8 cellular contexts compared by ENCODE assay signal in the genomic region with DNA sequence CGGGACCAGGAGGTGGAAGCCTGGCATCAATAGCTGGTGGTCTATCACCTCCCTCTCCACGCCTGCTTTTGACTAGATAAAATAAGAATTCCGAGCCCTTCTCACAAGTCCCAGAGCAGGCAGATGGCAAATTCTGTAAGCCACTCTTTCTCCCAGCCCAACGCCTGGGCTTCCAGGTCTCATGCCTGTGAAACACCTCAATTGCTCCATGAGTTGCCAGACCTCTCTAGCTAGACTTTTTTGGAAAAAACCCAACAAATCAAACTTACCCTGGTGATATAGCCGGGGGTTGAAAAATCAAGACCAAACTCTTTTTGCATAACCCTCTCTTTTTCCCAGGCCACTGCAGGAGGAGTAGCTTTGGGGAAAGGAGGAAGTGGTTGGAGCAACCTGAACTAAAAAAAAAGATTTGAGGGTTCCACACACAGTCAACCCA. TPM values are rescaled to one million over a fixed set of nuclear protein-coding genes. Genes with fewer than 3 reads are reported as not detected.
DNase-seq lines count a peak whose midpoint lies in the region; ATAC-seq and TF ChIP-seq lines count a peak whose summit lies in the region.

No MANE protein-coding gene starts in this region.

- H3K4me1 Mint-ChIP-seq in CD8-positive, alpha-beta T cell (ENCODE audit: low read depth), result peaks cover 47% of the 10 kb centered on the region
- H3K4me1 Mint-ChIP-seq in endodermal cell, result peaks cover 23% of the 10 kb centered on the region

- H2BK5ac ChIP-seq in neuronal stem cell (ENCODE audit: low read length), result no peak overlapping the region

- no peaks in the 10 kb centered on the region for H3K9me3 Mint-ChIP-seq in CD8-positive, alpha-beta T cell
- H3K9me3 Mint-ChIP-seq in endodermal cell, result no peaks in the 10 kb centered on the region

- CTCF ChIA-PET in CD8-positive, alpha-beta T cell (lab: Charles Lee), result interaction anchor here (0.7 to 4.3 kb wide), 5 partner anchors 16 to 275 kb away, joined by 3 to 31 read pairs (median 4); no protein-coding TSS in a partner anchor
- CTCF ChIA-PET in PC-3 (lab: Charles Lee), result interaction anchor here (0.6 to 1.3 kb wide), 3 partner anchors 10 to 40 kb away, joined by 3 to 5 read pairs (median 4); no protein-coding TSS in a partner anchor

- intact Hi-C loops in CD8-positive, alpha-beta T cell (cut with DNase I, micrococcal nuclease), result loop anchor here in 1 of 2 experiments (1.0 to 10.0 kb wide), 2 partner anchors 9 to 681 kb away; partner anchors contain the start of gene SETMAR
- intact Hi-C loops in PC-3 (cut with micrococcal nuclease), result loop anchor here (2.0 to 10.0 kb wide), 3 partner anchors 73 to 571 kb away; partner anchors contain the start of gene EDEM1

- peak overlapping the region; percentile 52 for H3K4me3 ChIP-seq in CD8-positive, alpha-beta T cell (ENCODE audit: low read depth, low read length)
- peak overlapping the region; percentile 35; the same call in 1 of the 2 replicates for H3K4me3 ChIP-seq in PC-3 (ENCODE audit: low read length)
- H3K4me3 ChIP-seq in endodermal cell (ENCODE audit: low read length), result peak overlapping the region; percentile 79
- H3K4me3 ChIP-seq in neuronal stem cell (ENCODE audit: low read length in 2 of 2), result no peak overlapping the region

- H3K9me3 ChIP-seq in CD8-positive, alpha-beta T cell (ENCODE audit: low read length), result no peaks in the 10 kb centered on the region
- H3K9me3 ChIP-seq in PC-3 (ENCODE audit: low read length) (no peaks in the 10 kb centered on the region), endodermal cell (ENCODE audit: control insufficient read depth, low read length) (no peaks in the 10 kb centered on the region), neuronal stem cell (replicated peaks in 1 of 2; ENCODE audit: control insufficient read depth in 2 of 2, insufficient read depth in 1 of 2, low read depth in 1 of 2, low read length in 2 of 2) (no peaks in the 10 kb centered on the region)

- H2BK15ac ChIP-seq in neuronal stem cell (ENCODE audit: low read length), result no peak overlapping the region

- peaks cover 34% of the 10 kb centered on the region for H3K79me2 ChIP-seq in PC-3 (ENCODE audit: low read length)

- BruUV-seq in PC-3 (replicated peaks; lab: Mats Ljungman, UMichigan), result TSS peak; percentile 54

- H3K27me3 Mint-ChIP-seq in CD8-positive, alpha-beta T cell (ENCODE audit: low read depth), result no peaks in the 10 kb centered on the region
- peaks cover 24% of the 10 kb centered on the region for H3K27me3 Mint-ChIP-seq in endodermal cell (ENCODE audit: insufficient read depth)

- H2BK12ac ChIP-seq in neuronal stem cell (ENCODE audit: low read length), result no peak overlapping the region

- H3K36me3 ChIP-seq in CD8-positive, alpha-beta T cell (ENCODE audit: insufficient read depth, low read length), result peaks cover 7% of the 10 kb centered on the region
- H3K36me3 ChIP-seq in PC-3 (ENCODE audit: low read depth, low read length) (peaks cover 33% of the 10 kb centered on the region), endodermal cell (ENCODE audit: control insufficient read depth, insufficient read depth, low read length) (peaks cover 31% of the 10 kb centered on the region), neuronal stem cell (replicated peaks in 1 of 2; ENCODE audit: control insufficient read depth in 2 of 2, insufficient read depth in 2 of 2, low read length in 2 of 2) (no peaks in the 10 kb centered on the region)

- no peak overlapping the region for H2AK5ac ChIP-seq in neuronal stem cell (ENCODE audit: low read depth, low read length)

- peaks cover 32% of the 10 kb centered on the region for H4K20me1 ChIP-seq in PC-3 (ENCODE audit: low read length)

- H3K4me1 ChIP-seq in CD8-positive, alpha-beta T cell (ENCODE audit: insufficient read depth, low read length), result peaks cover 51% of the 10 kb centered on the region
- peaks cover 64% of the 10 kb centered on the region for H3K4me1 ChIP-seq in PC-3 (ENCODE audit: insufficient read depth, low read length)
- peaks cover 11% of the 10 kb centered on the region for H3K4me1 ChIP-seq in endodermal cell (ENCODE audit: control insufficient read depth, insufficient read depth, low read length)
- peaks cover 0 to 13% of the 10 kb centered on the region in 2 donors for H3K4me1 ChIP-seq in neuronal stem cell (ENCODE audit: control insufficient read depth in 2 of 2, insufficient read depth in 1 of 2, low read depth in 1 of 2, low read length in 2 of 2)

- H3K36me3 Mint-ChIP-seq in CD8-positive, alpha-beta T cell, result peaks cover 26% of the 10 kb centered on the region
- peaks cover 4% of the 10 kb centered on the region for H3K36me3 Mint-ChIP-seq in endodermal cell (ENCODE audit: low read depth)

- no peak overlapping the region for H2AFZ ChIP-seq in PC-3 (ENCODE audit: low read length)
- H2AFZ ChIP-seq in neuronal stem cell (ENCODE audit: low read length), result peak overlapping the region; percentile 94

- ATAC-seq in CD8-positive, alpha-beta T cell, result no peak
- ATAC-seq in PC-3 (peak; percentile 7), GM21723 (IDR thresholded peaks at IDR 0.05; ENCODE audit: unreplicated experiment) (no peak), GM18867 (IDR thresholded peaks at IDR 0.05; ENCODE audit: unreplicated experiment) (no peak)

- H4K91ac ChIP-seq in neuronal stem cell (ENCODE audit: low read depth, low read length, poor library complexity), result no peak overlapping the region

- H3K23ac ChIP-seq in neuronal stem cell (ENCODE audit: low read depth, low read length, poor library complexity), result peak overlapping the region; percentile 12

- no peaks in the 10 kb centered on the region for H3K79me1 ChIP-seq in neuronal stem cell (ENCODE audit: low read depth, low read length)

- no peaks in the 10 kb centered on the region for H3K9me2 ChIP-seq in PC-3 (replicated peaks; ENCODE audit: low read length)

- no peak for TF ChIP-seq CTCF in CD8-positive, alpha-beta T cell (IDR thresholded peaks at IDR 0.05)
- TF ChIP-seq CTCF in PC-3 (conservative IDR thresholded peaks at IDR 0.05; ENCODE audit: low read depth, low read length) (no peak), endodermal cell (conservative IDR thresholded peaks at IDR 0.05) (no peak)

- peak overlapping the region; percentile 83 for H3K4me3 Mint-ChIP-seq in CD8-positive, alpha-beta T cell
- H3K4me3 Mint-ChIP-seq in endodermal cell, result peak overlapping the region; percentile 56

- H3K27ac Mint-ChIP-seq in CD8-positive, alpha-beta T cell, result peak overlapping the region; percentile 88
- H3K27ac Mint-ChIP-seq in endodermal cell, result peak overlapping the region; percentile 35

- H3F3A ChIP-seq in PC-3 (ENCODE audit: low read length, unreplicated experiment), result peaks cover 11% of the 10 kb centered on the region

- no peak overlapping the region for H2BK120ac ChIP-seq in neuronal stem cell (ENCODE audit: low read depth, low read length)

- POLR2A ChIA-PET in CD8-positive, alpha-beta T cell (lab: Charles Lee), result interaction anchor here (0.6 to 1.2 kb wide), 4 partner anchors 9 to 164 kb away, joined by 3 to 5 read pairs (median 3); no protein-coding TSS in a partner anchor
- POLR2A ChIA-PET in PC-3 (lab: Charles Lee; ENCODE audit: unreplicated experiment), result interaction anchor here (0.6 to 5.3 kb wide), 5 partner anchors 9 to 157 kb away, joined by 3 to 79 read pairs (median 5); no protein-coding TSS in a partner anchor

- no peak overlapping the region for H3K14ac ChIP-seq in neuronal stem cell (ENCODE audit: low read length)

- no peak overlapping the region for H4K8ac ChIP-seq in neuronal stem cell (ENCODE audit: low read depth, low read length)

- no peak for DNase-seq in CD8-positive, alpha-beta T cell
- DNase-seq in PC-3, result peak; percentile 38
- DNase-seq in endodermal cell, result no peak
- DNase-seq in neuronal stem cell (ENCODE audit: low spot score), result no peak
- DNase-seq in OCI-M1 (lab: John Stamatoyannopoulos, UW), result no peak
- DNase-seq in NCI-H774 (lab: John Stamatoyannopoulos, UW), result no peak

- H3K18ac ChIP-seq in neuronal stem cell (ENCODE audit: low read length), result peak overlapping the region; percentile 71

- no peaks in the 10 kb centered on the region for H3K27me3 ChIP-seq in CD8-positive, alpha-beta T cell (ENCODE audit: insufficient read depth, low read length)
- H3K27me3 ChIP-seq in PC-3 (ENCODE audit: low read length) (no peaks in the 10 kb centered on the region), endodermal cell (ENCODE audit: control insufficient read depth, insufficient read depth, low read length, poor library complexity, severe bottlenecking) (no peaks in the 10 kb centered on the region), neuronal stem cell (ENCODE audit: control insufficient read depth in 3 of 3, insufficient read depth in 3 of 3, low read depth in 1 of 3, low read length in 3 of 3) (peaks cover 0 to 22% (median 14%) of the 10 kb centered on the region in 3 experiments)

- no peak overlapping the region for H3K4ac ChIP-seq in neuronal stem cell (ENCODE audit: low read length)

- H3K9ac ChIP-seq in PC-3 (ENCODE audit: low read length), result peak overlapping the region; percentile 98
- H3K9ac ChIP-seq in endodermal cell (ENCODE audit: extremely low read depth, low read length, poor library complexity, severe bottlenecking), result peak overlapping the region; percentile 16
- H3K9ac ChIP-seq in neuronal stem cell (ENCODE audit: low read depth, low read length, poor library complexity), result no peak overlapping the region

- WGBS in endodermal cell (ENCODE audit: insufficient coverage in 1 of 2, insufficient read length in 1 of 2), 2 experiments, result 51 to 74% methylated on average over 3 to 5 of the region's 5 CpGs
- WGBS in neuronal stem cell (ENCODE audit: extremely low coverage in 2 of 2, insufficient read length in 2 of 2, insufficient replicate concordance in 1 of 2), 2 donors, result no CpG with 5 or more reads among the region's 5 CpGs

- H3K27ac ChIP-seq in CD8-positive, alpha-beta T cell (ENCODE audit: low read depth, low read length), result peak overlapping the region; percentile 19
- H3K27ac ChIP-seq in PC-3 (ENCODE audit: low read length), result peak overlapping the region; percentile 90
- peak overlapping the region; percentile 64 for H3K27ac ChIP-seq in endodermal cell (ENCODE audit: low read depth, low read length)
- no peak overlapping the region for H3K27ac ChIP-seq in neuronal stem cell (replicated peaks; ENCODE audit: low read length)

- peak overlapping the region; percentile 74 for H3K4me2 ChIP-seq in PC-3 (ENCODE audit: low read length)
- H3K4me2 ChIP-seq in neuronal stem cell (ENCODE audit: insufficient read depth, low read length, poor library complexity, severe bottlenecking), result peak overlapping the region; percentile 84

RNA-seq across cellular contexts. Expression of gene BHLHE40, which starts 7.0 kb away (rescaled TPM):
- 100 to 1,000 TPM; 246 to 253 TPM for total RNA-seq in CD8-positive, alpha-beta T cell
- total RNA-seq in PC-3 (2014; rRNA removed) (255 and 256 TPM in 2 replicates), endodermal cell (1 to 10 TPM; 2.6 to 2.9 TPM)
- polyA plus RNA-seq in endodermal cell (2013, experiment 1 of 2), result 8.3 TPM
- 14.0 TPM for polyA plus RNA-seq in endodermal cell (2013, experiment 2 of 2)
- polyA plus RNA-seq in neuronal stem cell (2013, experiment 1 of 2), result 0.20 TPM
- polyA plus RNA-seq in neuronal stem cell (2013, experiment 2 of 2), result 0.22 TPM

Comparison
In these comparisons a context has a peak if more than half of its experiments do, and no peak if none do; other contexts are left out.
1. H3K4me3 ChIP-seq: peak in CD8-positive, alpha-beta T cell (single experiment), PC-3 (single experiment) and endodermal cell (single experiment); none in neuronal stem cell (0 of 2).
2. RNA of gene BHLHE40, which starts 7.0 kb away (total RNA-seq): 255 to 256 TPM in PC-3 and 246 to 253 TPM in CD8-positive, alpha-beta T cell; 2.6 to 2.9 TPM in endodermal cell; every median in the first group is over 10 times any median in the second.